Comparison of ENCODE assay signal across 1 cellular context in the genomic region with DNA sequence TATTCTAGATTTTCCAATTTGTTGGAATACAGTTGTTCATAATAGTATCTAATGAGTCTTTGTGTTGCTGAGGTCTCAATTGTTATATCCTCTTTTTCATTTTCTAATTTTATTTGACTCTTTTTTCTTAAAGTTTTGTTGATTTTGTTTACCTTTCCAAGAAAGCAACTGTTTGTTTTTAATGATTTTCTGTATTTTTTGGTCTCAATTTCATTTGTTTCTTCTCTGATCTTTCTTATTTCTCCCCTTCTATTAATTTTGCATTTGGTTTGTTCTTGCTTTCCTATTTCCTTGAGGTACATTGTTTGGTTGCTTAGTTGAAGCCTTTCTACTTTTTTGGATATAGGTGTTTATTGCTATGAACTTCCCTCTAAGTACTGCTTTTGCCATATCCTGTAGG.
TF ChIP-seq lines count a peak whose summit lies in the region.

No MANE protein-coding gene starts in this region.

TF ChIP-seq in K562, 482 proteins besides CTCF, POLR2A, EP300 and RAD21:
- TF ChIP-seq, protein P1, sequence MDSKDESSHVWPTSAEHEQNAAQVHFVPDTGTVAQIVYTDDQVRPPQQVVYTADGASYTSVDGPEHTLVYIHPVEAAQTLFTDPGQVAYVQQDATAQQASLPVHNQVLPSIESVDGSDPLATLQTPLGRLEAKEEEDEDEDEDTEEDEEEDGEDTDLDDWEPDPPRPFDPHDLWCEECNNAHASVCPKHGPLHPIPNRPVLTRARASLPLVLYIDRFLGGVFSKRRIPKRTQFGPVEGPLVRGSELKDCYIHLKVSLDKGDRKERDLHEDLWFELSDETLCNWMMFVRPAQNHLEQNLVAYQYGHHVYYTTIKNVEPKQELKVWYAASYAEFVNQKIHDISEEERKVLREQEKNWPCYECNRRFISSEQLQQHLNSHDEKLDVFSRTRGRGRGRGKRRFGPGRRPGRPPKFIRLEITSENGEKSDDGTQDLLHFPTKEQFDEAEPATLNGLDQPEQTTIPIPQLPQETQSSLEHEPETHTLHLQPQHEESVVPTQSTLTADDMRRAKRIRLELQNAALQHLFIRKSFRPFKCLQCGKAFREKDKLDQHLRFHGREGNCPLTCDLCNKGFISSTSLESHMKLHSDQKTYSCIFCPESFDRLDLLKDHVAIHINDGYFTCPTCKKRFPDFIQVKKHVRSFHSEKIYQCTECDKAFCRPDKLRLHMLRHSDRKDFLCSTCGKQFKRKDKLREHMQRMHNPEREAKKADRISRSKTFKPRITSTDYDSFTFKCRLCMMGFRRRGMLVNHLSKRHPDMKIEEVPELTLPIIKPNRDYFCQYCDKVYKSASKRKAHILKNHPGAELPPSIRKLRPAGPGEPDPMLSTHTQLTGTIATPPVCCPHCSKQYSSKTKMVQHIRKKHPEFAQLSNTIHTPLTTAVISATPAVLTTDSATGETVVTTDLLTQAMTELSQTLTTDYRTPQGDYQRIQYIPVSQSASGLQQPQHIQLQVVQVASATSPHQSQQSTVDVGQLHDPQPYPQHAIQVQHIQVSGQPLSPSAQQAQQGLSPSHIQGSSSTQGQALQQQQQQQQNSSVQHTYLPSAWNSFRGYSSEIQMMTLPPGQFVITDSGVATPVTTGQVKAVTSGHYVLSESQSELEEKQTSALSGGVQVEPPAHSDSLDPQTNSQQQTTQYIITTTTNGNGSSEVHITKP (IDR thresholded peaks at IDR 0.05; ENCODE audit: partially characterized antibody), result peak; percentile 59
- TF ChIP-seq ATF7 (IDR thresholded peaks at IDR 0.05) (no peak), SMARCA5 (IDR thresholded peaks at IDR 0.05) (peak; percentile 42; the same call in 1 of the 2 replicates), SMAD1 (IDR thresholded peaks at IDR 0.05; ENCODE audit: low read depth, low read length, partially characterized antibody) (no peak), TSC22D4 (tag; IDR thresholded peaks at IDR 0.05) (no peak), GTF2F1 (IDR thresholded peaks at IDR 0.05; ENCODE audit: low read depth, low read length) (no peak), TAF15 (IDR thresholded peaks at IDR 0.05; ENCODE audit: low read depth, low read length) (no peak), CHCHD3 (CRISPR knock-in tag; IDR thresholded peaks at IDR 0.05) (no peak), HDAC3 (IDR thresholded peaks at IDR 0.05; ENCODE audit: borderline replicate concordance, partially characterized antibody) (no peak), ERF (CRISPR knock-in tag; IDR thresholded peaks at IDR 0.05) (no peak), NCOA2 (IDR thresholded peaks at IDR 0.05; ENCODE audit: partially characterized antibody in 2 of 2) (peak in 1 of 2 experiments; percentile 6), ZNF668 (CRISPR knock-in tag; IDR thresholded peaks at IDR 0.05) (0 out of 2 replicates have a peak, but pooled peaks have one; percentile 33), KDM4B (IDR thresholded peaks at IDR 0.05; ENCODE audit: borderline replicate concordance in 2 of 2, low read depth in 1 of 2) (peak in 1 of 2 experiments; percentile 91; a peak in 1 of 4 replicates), ZNF830 (CRISPR knock-in tag; IDR thresholded peaks at IDR 0.05) (no peak), ZNF384 (IDR thresholded peaks at IDR 0.05; ENCODE audit: low read depth, low read length) (no peak), ZNF140 (CRISPR knock-in tag; IDR thresholded peaks at IDR 0.05) (no peak), THRAP3 (IDR thresholded peaks at IDR 0.05; ENCODE audit: borderline replicate concordance) (0 out of 2 replicates have a peak, but pooled peaks have one; percentile 42), NBN (IDR thresholded peaks at IDR 0.05; ENCODE audit: low read depth) (0 out of 2 replicates have a peak, but pooled peaks have one; percentile 49), HNRNPH1 (optimal IDR thresholded peaks at IDR 0.05; ENCODE audit: low read depth, low read length) (no peak), EZH2 (IDR thresholded peaks at IDR 0.05; ENCODE audit: borderline replicate concordance, low read depth, low read length) (no peak), CREM (IDR thresholded peaks at IDR 0.05; ENCODE audit: low read depth) (no peak), FUS (optimal IDR thresholded peaks at IDR 0.05; ENCODE audit: low read depth, low read length) (no peak), SIRT6 (IDR thresholded peaks at IDR 0.05; ENCODE audit: low read depth, low read length) (no peak), MEF2A (IDR thresholded peaks at IDR 0.05; ENCODE audit: control insufficient read depth, low read depth, low read length) (no peak), ARNT (IDR thresholded peaks at IDR 0.05) (0 out of 4 replicates have a peak, but pooled peaks of 1 of the 2 experiments have one; percentile 11), ETV6 (IDR thresholded peaks at IDR 0.05; ENCODE audit: borderline replicate concordance in 1 of 2, low read depth in 2 of 2, low read length in 1 of 2) (no peak), ETV6 (CRISPR knock-in tag; IDR thresholded peaks at IDR 0.05; ENCODE audit: borderline replicate concordance) (no peak), BHLHE40 (IDR thresholded peaks at IDR 0.05; ENCODE audit: low read length) (no peak), PYGO2 (tag; IDR thresholded peaks at IDR 0.05) (no peak), FOXJ3 (CRISPR knock-in tag; IDR thresholded peaks at IDR 0.05) (no peak), DACH1 (IDR thresholded peaks at IDR 0.05; ENCODE audit: partially characterized antibody) (no peak), ARHGAP35 (IDR thresholded peaks at IDR 0.05; ENCODE audit: partially characterized antibody) (peak; percentile 30)
- TF ChIP-seq, protein P2, sequence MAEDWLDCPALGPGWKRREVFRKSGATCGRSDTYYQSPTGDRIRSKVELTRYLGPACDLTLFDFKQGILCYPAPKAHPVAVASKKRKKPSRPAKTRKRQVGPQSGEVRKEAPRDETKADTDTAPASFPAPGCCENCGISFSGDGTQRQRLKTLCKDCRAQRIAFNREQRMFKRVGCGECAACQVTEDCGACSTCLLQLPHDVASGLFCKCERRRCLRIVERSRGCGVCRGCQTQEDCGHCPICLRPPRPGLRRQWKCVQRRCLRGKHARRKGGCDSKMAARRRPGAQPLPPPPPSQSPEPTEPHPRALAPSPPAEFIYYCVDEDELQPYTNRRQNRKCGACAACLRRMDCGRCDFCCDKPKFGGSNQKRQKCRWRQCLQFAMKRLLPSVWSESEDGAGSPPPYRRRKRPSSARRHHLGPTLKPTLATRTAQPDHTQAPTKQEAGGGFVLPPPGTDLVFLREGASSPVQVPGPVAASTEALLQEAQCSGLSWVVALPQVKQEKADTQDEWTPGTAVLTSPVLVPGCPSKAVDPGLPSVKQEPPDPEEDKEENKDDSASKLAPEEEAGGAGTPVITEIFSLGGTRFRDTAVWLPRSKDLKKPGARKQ (CRISPR knock-in tag; IDR thresholded peaks at IDR 0.05), result no peak
- TF ChIP-seq, protein P3, sequence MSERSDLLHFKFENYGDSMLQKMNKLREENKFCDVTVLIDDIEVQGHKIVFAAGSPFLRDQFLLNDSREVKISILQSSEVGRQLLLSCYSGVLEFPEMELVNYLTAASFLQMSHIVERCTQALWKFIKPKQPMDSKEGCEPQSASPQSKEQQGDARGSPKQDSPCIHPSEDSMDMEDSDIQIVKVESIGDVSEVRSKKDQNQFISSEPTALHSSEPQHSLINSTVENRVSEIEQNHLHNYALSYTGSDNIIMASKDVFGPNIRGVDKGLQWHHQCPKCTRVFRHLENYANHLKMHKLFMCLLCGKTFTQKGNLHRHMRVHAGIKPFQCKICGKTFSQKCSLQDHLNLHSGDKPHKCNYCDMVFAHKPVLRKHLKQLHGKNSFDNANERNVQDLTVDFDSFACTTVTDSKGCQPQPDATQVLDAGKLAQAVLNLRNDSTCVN (CRISPR knock-in tag; IDR thresholded peaks at IDR 0.05), result no peak
- TF ChIP-seq, protein P4, sequence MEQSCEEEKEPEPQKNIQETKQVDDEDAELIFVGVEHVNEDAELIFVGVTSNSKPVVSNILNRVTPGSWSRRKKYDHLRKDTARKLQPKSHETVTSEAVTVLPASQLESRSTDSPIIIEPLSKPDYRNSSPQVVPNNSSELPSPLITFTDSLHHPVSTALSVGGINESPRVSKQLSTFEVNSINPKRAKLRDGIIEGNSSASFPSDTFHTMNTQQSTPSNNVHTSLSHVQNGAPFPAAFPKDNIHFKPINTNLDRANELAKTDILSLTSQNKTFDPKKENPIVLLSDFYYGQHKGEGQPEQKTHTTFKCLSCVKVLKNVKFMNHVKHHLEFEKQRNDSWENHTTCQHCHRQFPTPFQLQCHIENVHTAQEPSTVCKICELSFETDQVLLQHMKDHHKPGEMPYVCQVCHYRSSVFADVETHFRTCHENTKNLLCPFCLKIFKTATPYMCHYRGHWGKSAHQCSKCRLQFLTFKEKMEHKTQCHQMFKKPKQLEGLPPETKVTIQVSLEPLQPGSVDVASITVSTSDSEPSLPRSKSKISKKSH (CRISPR knock-in tag; IDR thresholded peaks at IDR 0.05), result no peak
- TF ChIP-seq, protein P5, sequence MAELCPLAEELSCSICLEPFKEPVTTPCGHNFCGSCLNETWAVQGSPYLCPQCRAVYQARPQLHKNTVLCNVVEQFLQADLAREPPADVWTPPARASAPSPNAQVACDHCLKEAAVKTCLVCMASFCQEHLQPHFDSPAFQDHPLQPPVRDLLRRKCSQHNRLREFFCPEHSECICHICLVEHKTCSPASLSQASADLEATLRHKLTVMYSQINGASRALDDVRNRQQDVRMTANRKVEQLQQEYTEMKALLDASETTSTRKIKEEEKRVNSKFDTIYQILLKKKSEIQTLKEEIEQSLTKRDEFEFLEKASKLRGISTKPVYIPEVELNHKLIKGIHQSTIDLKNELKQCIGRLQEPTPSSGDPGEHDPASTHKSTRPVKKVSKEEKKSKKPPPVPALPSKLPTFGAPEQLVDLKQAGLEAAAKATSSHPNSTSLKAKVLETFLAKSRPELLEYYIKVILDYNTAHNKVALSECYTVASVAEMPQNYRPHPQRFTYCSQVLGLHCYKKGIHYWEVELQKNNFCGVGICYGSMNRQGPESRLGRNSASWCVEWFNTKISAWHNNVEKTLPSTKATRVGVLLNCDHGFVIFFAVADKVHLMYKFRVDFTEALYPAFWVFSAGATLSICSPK (IDR thresholded peaks at IDR 0.05; ENCODE audit: borderline replicate concordance), result peak; percentile 37; the same call in 1 of the 2 replicates
- TF ChIP-seq, protein P6, sequence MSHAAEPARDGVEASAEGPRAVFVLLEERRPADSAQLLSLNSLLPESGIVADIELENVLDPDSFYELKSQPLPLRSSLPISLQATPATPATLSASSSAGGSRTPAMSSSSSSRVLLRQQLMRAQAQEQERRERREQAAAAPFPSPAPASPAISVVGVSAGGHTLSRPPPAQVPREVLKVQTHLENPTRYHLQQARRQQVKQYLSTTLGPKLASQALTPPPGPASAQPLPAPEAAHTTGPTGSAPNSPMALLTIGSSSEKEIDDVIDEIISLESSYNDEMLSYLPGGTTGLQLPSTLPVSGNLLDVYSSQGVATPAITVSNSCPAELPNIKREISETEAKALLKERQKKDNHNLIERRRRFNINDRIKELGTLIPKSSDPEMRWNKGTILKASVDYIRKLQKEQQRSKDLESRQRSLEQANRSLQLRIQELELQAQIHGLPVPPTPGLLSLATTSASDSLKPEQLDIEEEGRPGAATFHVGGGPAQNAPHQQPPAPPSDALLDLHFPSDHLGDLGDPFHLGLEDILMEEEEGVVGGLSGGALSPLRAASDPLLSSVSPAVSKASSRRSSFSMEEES (CRISPR knock-in tag; IDR thresholded peaks at IDR 0.05), result no peak
- TF ChIP-seq, protein P7, sequence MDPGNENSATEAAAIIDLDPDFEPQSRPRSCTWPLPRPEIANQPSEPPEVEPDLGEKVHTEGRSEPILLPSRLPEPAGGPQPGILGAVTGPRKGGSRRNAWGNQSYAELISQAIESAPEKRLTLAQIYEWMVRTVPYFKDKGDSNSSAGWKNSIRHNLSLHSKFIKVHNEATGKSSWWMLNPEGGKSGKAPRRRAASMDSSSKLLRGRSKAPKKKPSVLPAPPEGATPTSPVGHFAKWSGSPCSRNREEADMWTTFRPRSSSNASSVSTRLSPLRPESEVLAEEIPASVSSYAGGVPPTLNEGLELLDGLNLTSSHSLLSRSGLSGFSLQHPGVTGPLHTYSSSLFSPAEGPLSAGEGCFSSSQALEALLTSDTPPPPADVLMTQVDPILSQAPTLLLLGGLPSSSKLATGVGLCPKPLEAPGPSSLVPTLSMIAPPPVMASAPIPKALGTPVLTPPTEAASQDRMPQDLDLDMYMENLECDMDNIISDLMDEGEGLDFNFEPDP (CRISPR knock-in tag; IDR thresholded peaks at IDR 0.05), result no peak
- TF ChIP-seq, protein P8, sequence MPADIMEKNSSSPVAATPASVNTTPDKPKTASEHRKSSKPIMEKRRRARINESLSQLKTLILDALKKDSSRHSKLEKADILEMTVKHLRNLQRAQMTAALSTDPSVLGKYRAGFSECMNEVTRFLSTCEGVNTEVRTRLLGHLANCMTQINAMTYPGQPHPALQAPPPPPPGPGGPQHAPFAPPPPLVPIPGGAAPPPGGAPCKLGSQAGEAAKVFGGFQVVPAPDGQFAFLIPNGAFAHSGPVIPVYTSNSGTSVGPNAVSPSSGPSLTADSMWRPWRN (IDR thresholded peaks at IDR 0.05; ENCODE audit: low read depth), result no peak
- TF ChIP-seq, protein P9, sequence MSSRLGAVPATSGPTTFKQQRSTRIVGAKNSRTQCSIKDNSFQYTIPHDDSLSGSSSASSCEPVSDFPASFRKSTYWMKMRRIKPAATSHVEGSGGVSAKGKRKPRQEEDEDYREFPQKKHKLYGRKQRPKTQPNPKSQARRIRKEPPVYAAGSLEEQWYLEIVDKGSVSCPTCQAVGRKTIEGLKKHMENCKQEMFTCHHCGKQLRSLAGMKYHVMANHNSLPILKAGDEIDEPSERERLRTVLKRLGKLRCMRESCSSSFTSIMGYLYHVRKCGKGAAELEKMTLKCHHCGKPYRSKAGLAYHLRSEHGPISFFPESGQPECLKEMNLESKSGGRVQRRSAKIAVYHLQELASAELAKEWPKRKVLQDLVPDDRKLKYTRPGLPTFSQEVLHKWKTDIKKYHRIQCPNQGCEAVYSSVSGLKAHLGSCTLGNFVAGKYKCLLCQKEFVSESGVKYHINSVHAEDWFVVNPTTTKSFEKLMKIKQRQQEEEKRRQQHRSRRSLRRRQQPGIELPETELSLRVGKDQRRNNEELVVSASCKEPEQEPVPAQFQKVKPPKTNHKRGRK (tag; IDR thresholded peaks at IDR 0.05), result peak; percentile 70; the same call in 1 of the 2 replicates
- TF ChIP-seq, protein P10, sequence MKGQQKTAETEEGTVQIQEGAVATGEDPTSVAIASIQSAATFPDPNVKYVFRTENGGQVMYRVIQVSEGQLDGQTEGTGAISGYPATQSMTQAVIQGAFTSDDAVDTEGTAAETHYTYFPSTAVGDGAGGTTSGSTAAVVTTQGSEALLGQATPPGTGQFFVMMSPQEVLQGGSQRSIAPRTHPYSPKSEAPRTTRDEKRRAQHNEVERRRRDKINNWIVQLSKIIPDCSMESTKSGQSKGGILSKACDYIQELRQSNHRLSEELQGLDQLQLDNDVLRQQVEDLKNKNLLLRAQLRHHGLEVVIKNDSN (CRISPR knock-in tag; IDR thresholded peaks at IDR 0.05), result no peak
